In the genomic region with DNA sequence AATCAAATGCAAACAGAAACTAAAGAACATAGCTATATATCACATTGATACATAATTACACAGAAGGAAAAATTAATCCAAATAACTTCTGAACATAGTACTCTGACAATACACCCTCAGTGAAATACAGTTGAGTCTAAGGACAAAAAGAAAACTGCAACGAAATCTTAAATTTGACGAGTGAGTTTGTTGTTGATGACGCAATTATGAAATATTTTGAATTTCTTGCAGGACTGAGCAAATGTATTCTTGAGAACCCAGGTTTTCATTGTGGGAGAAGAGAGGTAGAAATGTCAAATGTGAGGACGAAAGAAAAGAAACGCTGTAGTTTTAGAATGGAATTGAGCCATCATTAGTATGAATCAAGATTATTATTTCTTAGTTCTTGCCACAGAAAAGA, we compare ENCODE assay signal across 35 cellular contexts.
"Had no signal": no experiment of that assay in that cellular context is flagged by ENCODE, and none has a peak within 500 bp of the region (broad histone marks: within the 10 kb centered on the region; RNA-seq: fewer than 3 reads in every experiment).

No MANE protein-coding gene starts in this region.

- H3K4me3 ChIP-seq: MG63 had no signal

- DNase-seq: Kasumi-1, MG63, MM.1S, MV-4-11, NCI-H1048, NCI-H1092, NCI-H1092 treated with DMSO at 0.1 percent for 48 hours, NCI-H1105, NCI-H1105 treated with DMSO at 0.1 percent for 48 hours, NCI-H1417, NCI-H1417 treated with DMSO at 0.1 percent for 48 hours, NCI-H1436, NCI-H1436 treated with DMSO at 0.1 percent for 48 hours, NCI-H146, NCI-H1694, NCI-H1694 treated with DMSO at 0.1 percent for 48 hours, NCI-H187, NCI-H187 treated with DMSO at 0.1 percent for 48 hours, NCI-H1930, NCI-H2029, NCI-H2029 treated with DMSO at 0.1 percent for 48 hours, NCI-H2081, NCI-H2081 treated with DMSO at 0.1 percent for 48 hours, NCI-H2107, NCI-H2171, NCI-H2171 treated with DMSO at 0.1 percent for 48 hours, NCI-H2227 treated with DMSO at 0.1 percent for 48 hours, NCI-H226, NCI-H345, NCI-H446, NCI-H446 treated with DMSO at 0.1 percent for 48 hours, NCI-H510A, NCI-H510A treated with DMSO at 0.1 percent for 48 hours, NCI-H524, NCI-H524 treated with DMSO at 0.1 percent for 48 hours had no signal

- H3K27me3 ChIP-seq: MG63 had no signal

- H3K9me3 ChIP-seq: MG63 had no signal

- H3K36me3 ChIP-seq: MG63 had no signal
